In genomic region chr1:183543619-183544204, GRCh38 we compare ENCODE assay signal across 2 cellular contexts.
TF ChIP-seq lines count a peak whose summit lies in the region.

No MANE protein-coding gene starts in this region.

TF ChIP-seq in IMR-90, 13 proteins besides CTCF, POLR2A, EP300 and RAD21:
- TF ChIP-seq USF2 (IDR thresholded peaks at IDR 0.05; ENCODE audit: low read depth, low read length) (no peak), NFE2L2 (IDR thresholded peaks at IDR 0.05; ENCODE audit: low read depth, low read length) (no peak), SMC3 (IDR thresholded peaks at IDR 0.05; ENCODE audit: low read depth, low read length) (peak; percentile 82), MAFK (IDR thresholded peaks at IDR 0.05; ENCODE audit: low read depth, low read length) (no peak), CEBPB (IDR thresholded peaks at IDR 0.05; ENCODE audit: low read depth, low read length) (no peak), BHLHE40 (IDR thresholded peaks at IDR 0.05; ENCODE audit: low read depth, low read length) (no peak), MXI1 (IDR thresholded peaks at IDR 0.05; ENCODE audit: borderline replicate concordance, low read depth, low read length) (peak; percentile 27; the same call in 1 of the 2 replicates), RCOR1 (IDR thresholded peaks at IDR 0.05; ENCODE audit: insufficient replicate concordance, low read length) (no peak)

TF ChIP-seq in endothelial cell of umbilical vein, 7 proteins besides CTCF, POLR2A, EP300 and RAD21:
- no peak for TF ChIP-seq GATA2 (IDR thresholded peaks at IDR 0.05; ENCODE audit: insufficient read depth, insufficient read length, low read depth, low read length)
- TF ChIP-seq FOS (IDR thresholded peaks at IDR 0.05; ENCODE audit: borderline replicate concordance, insufficient read depth, low read length): no peak
- no peak for TF ChIP-seq EZH2 (IDR thresholded peaks at IDR 0.05; ENCODE audit: borderline replicate concordance, low read depth, low read length, severe bottlenecking)
- TF ChIP-seq JUN (IDR thresholded peaks at IDR 0.05; ENCODE audit: borderline replicate concordance, insufficient read depth, insufficient read length, low read depth): no peak
- TF ChIP-seq POLR2AphosphoS5 (IDR thresholded peaks at IDR 0.05; ENCODE audit: insufficient read depth, low read depth, low read length): no peak
- TF ChIP-seq, protein P1, sequence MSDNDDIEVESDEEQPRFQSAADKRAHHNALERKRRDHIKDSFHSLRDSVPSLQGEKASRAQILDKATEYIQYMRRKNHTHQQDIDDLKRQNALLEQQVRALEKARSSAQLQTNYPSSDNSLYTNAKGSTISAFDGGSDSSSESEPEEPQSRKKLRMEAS (IDR thresholded peaks at IDR 0.05; ENCODE audit: insufficient read depth, insufficient read length): no peak
- TF ChIP-seq MYC (IDR thresholded peaks at IDR 0.05; ENCODE audit: low read depth, low read length): no peak
